In genomic region chr12:67039995-67040860, GRCh38 we compare ENCODE assay signal across 27 cellular contexts.
DNase-seq lines count a peak whose midpoint lies in the region; ATAC-seq and TF ChIP-seq lines count a peak whose summit lies in the region.
"Had no signal": no experiment of that assay in that cellular context is flagged by ENCODE, and none has a peak within 500 bp of the region (broad histone marks: within the 10 kb centered on the region; RNA-seq: fewer than 3 reads in every experiment).

No MANE protein-coding gene starts in this region.

- H3F3A ChIP-seq in MM.1S (ENCODE audit: insufficient read depth, low read length): no peaks in the 10 kb centered on the region

- no peak for DNase-seq in activated naive CD4-positive, alpha-beta T cell treated with anti-CD3 and anti-CD28 coated beads, Interleukin-2, amount 50 U/mL, for 16 hours
- DNase-seq in MM.1S: peak; percentile 41
- no peak for DNase-seq in mesothelial cell of epicardium (ENCODE audit: low spot score in 2 of 2, unreplicated experiment in 2 of 2)
- peak; percentile 31 to 33 for DNase-seq in thyroid gland
- DNase-seq in tibial nerve (ENCODE audit: low spot score in 2 of 2): no peak
- DNase-seq in amygdala (lab: John Stamatoyannopoulos, UW): no peak
- DNase-seq: activated CD4-positive, alpha-beta T cell treated with anti-CD3 and anti-CD28 coated beads, Interleukin-2, amount 10 ng/mL, durations not matched to agents 24 days and 14 days; activated effector memory CD4-positive, alpha-beta T cell treated with anti-CD3 and anti-CD28 coated beads, Interleukin-2, amount 50 U/mL, for 16 hours; activated naive CD8-positive, alpha-beta T cell treated with anti-CD3 and anti-CD28 coated beads, Interleukin-2, amount 10 ng/mL, durations not matched to agents 7 days and 5 days; activated T-cell treated with anti-CD3 and anti-CD28 coated beads, Interleukin-2, amount 50 U/mL, for 24 hours; AML-193; CD4-positive, CD25-positive, alpha-beta regulatory T cell; KG1; left lung; mesenchymal stem cell; NCI-H1417; NCI-H2029; NCI-H345; NCI-H748 treated with DMSO at 0.1 percent for 48 hours; psoas muscle had no signal

- H3K4me3 ChIP-seq in MM.1S (ENCODE audit: low read length): no peak overlapping the region
- H3K4me3 ChIP-seq in thyroid gland (replicated peaks in 1 of 3): no peak overlapping the region
- no peak overlapping the region for H3K4me3 ChIP-seq in tibial nerve
- H3K4me3 ChIP-seq: ascending aorta, cardiac muscle cell, GM12878, left lung, psoas muscle had no signal

- 47 to 51% methylated on average over 8 of the region's 8 CpGs for WGBS in thyroid gland, 2 donors
- WGBS in tibial nerve, 2 donors: 63 to 69% methylated on average over 8 of the region's 8 CpGs

- H3K4me1 ChIP-seq in MM.1S (ENCODE audit: low read length) (peaks cover 4% of the 10 kb centered on the region; the same call in 1 of the 2 replicates), thyroid gland (peaks cover 20 to 21% of the 10 kb centered on the region in 2 donors), tibial nerve (no peaks in the 10 kb centered on the region)
- H3K4me1 ChIP-seq: ascending aorta, left lung, psoas muscle had no signal

- no peaks in the 10 kb centered on the region for H3K9me3 ChIP-seq in MM.1S (replicated peaks; ENCODE audit: insufficient read depth, low read length)
- no peaks in the 10 kb centered on the region for H3K9me3 ChIP-seq in thyroid gland
- no peaks in the 10 kb centered on the region for H3K9me3 ChIP-seq in tibial nerve
- H3K9me3 ChIP-seq: ascending aorta, left lung, psoas muscle had no signal

- peak overlapping the region; percentile 43 for H3K27ac Mint-ChIP-seq in activated naive CD4-positive, alpha-beta T cell treated with anti-CD3 and anti-CD28 coated beads, Interleukin-2, amount 50 U/mL, for 24 hours
- H3K27ac Mint-ChIP-seq in mesothelial cell of epicardium: peak overlapping the region; percentile 78
- H3K27ac Mint-ChIP-seq: activated CD4-positive, alpha-beta T cell treated with anti-CD3 and anti-CD28 coated beads, Interleukin-2, amount 10 ng/mL, durations not matched to agents 24 days and 14 days; activated naive CD8-positive, alpha-beta T cell treated with anti-CD3 and anti-CD28 coated beads, Interleukin-2, amount 10 ng/mL, durations not matched to agents 7 days and 5 days; activated T-cell treated with anti-CD3 and anti-CD28 coated beads, Interleukin-2, amount 50 U/mL, for 24 hours; CD4-positive, CD25-positive, alpha-beta regulatory T cell; stimulated activated memory B cell treated with anti-CD40 and anti-IgM and Interleukin-4, amounts not matched to agents 10 μg/mL and 1 μg/mL and 100 μg/mL, for 72 hours had no signal

- H3K36me3 ChIP-seq in MM.1S (replicated peaks; ENCODE audit: insufficient read depth, low read length): no peaks in the 10 kb centered on the region
- no peaks in the 10 kb centered on the region for H3K36me3 ChIP-seq in thyroid gland
- no peaks in the 10 kb centered on the region for H3K36me3 ChIP-seq in tibial nerve
- H3K36me3 ChIP-seq: ascending aorta, cardiac muscle cell, left lung had no signal

- no peak overlapping the region for H3K27ac ChIP-seq in MM.1S (ENCODE audit: low read length)
- peak overlapping the region; percentile 47 to 84 (median 53) for H3K27ac ChIP-seq in thyroid gland
- no peak overlapping the region for H3K27ac ChIP-seq in tibial nerve
- H3K27ac ChIP-seq: ascending aorta, cardiac muscle cell, HL-60, left lung, psoas muscle had no signal

- H4K20me1 ChIP-seq in MM.1S (ENCODE audit: insufficient read depth, low read length): no peaks in the 10 kb centered on the region

- no peak for TF ChIP-seq EP300 in tibial nerve (IDR thresholded peaks at IDR 0.05)

- ATAC-seq in GM21717 (IDR thresholded peaks at IDR 0.05; ENCODE audit: unreplicated experiment): no peak
- ATAC-seq: GM12878; left lung; psoas muscle; stimulated activated memory B cell treated with anti-CD40 and anti-IgM and Interleukin-4, amounts not matched to agents 10 μg/mL and 1 μg/mL and 100 μg/mL, for 72 hours had no signal

- intact Hi-C loops in thyroid gland (cut with DNase I): no loop called here

- no peak overlapping the region for H2AFZ ChIP-seq in MM.1S (ENCODE audit: low read length)

- no peak overlapping the region for H3K9ac ChIP-seq in MM.1S (ENCODE audit: low read length)

- peaks cover 11% of the 10 kb centered on the region for H3K4me1 Mint-ChIP-seq in activated naive CD4-positive, alpha-beta T cell treated with anti-CD3 and anti-CD28 coated beads, Interleukin-2, amount 50 U/mL, for 24 hours
- peaks cover 72% of the 10 kb centered on the region for H3K4me1 Mint-ChIP-seq in mesothelial cell of epicardium
- H3K4me1 Mint-ChIP-seq: activated CD4-positive, alpha-beta T cell treated with anti-CD3 and anti-CD28 coated beads, Interleukin-2, amount 10 ng/mL, durations not matched to agents 24 days and 14 days; activated naive CD8-positive, alpha-beta T cell treated with anti-CD3 and anti-CD28 coated beads, Interleukin-2, amount 10 ng/mL, durations not matched to agents 7 days and 5 days; CD4-positive, CD25-positive, alpha-beta regulatory T cell; stimulated activated memory B cell treated with anti-CD40 and anti-IgM and Interleukin-4, amounts not matched to agents 10 μg/mL and 1 μg/mL and 100 μg/mL, for 72 hours had no signal

- peaks cover 3% of the 10 kb centered on the region for H3K36me3 Mint-ChIP-seq in activated naive CD4-positive, alpha-beta T cell treated with anti-CD3 and anti-CD28 coated beads, Interleukin-2, amount 50 U/mL, for 24 hours
- H3K36me3 Mint-ChIP-seq in mesothelial cell of epicardium: no peaks in the 10 kb centered on the region
- H3K36me3 Mint-ChIP-seq: activated naive CD8-positive, alpha-beta T cell treated with anti-CD3 and anti-CD28 coated beads, Interleukin-2, amount 10 ng/mL, durations not matched to agents 7 days and 5 days; CD4-positive, CD25-positive, alpha-beta regulatory T cell; stimulated activated memory B cell treated with anti-CD40 and anti-IgM and Interleukin-4, amounts not matched to agents 10 μg/mL and 1 μg/mL and 100 μg/mL, for 72 hours had no signal

- no peaks in the 10 kb centered on the region for H3K79me2 ChIP-seq in MM.1S (ENCODE audit: low read length)

- no peaks in the 10 kb centered on the region for H3K9me2 ChIP-seq in MM.1S (replicated peaks; ENCODE audit: insufficient read depth, low read length)

- H3K27me3 Mint-ChIP-seq in activated naive CD4-positive, alpha-beta T cell treated with anti-CD3 and anti-CD28 coated beads, Interleukin-2, amount 50 U/mL, for 24 hours: no peaks in the 10 kb centered on the region
- H3K27me3 Mint-ChIP-seq in mesothelial cell of epicardium (ENCODE audit: low read depth): no peaks in the 10 kb centered on the region
- H3K27me3 Mint-ChIP-seq: activated CD4-positive, alpha-beta T cell treated with anti-CD3 and anti-CD28 coated beads, Interleukin-2, amount 10 ng/mL, durations not matched to agents 24 days and 14 days had no signal

- TF ChIP-seq CTCF in MM.1S (IDR thresholded peaks at IDR 0.05; ENCODE audit: low read length) (no peak), mesothelial cell of epicardium (IDR thresholded peaks at IDR 0.05; ENCODE audit: unreplicated experiment) (no peak), thyroid gland (IDR thresholded peaks at IDR 0.05) (no peak), tibial nerve (IDR thresholded peaks at IDR 0.05) (no peak)

- H3K27me3 ChIP-seq in MM.1S (replicated peaks; ENCODE audit: insufficient read depth, low read length) (no peaks in the 10 kb centered on the region), thyroid gland (no peaks in the 10 kb centered on the region), tibial nerve (no peaks in the 10 kb centered on the region)
- H3K27me3 ChIP-seq: ascending aorta, cardiac muscle cell, left lung had no signal

- H3K9me3 Mint-ChIP-seq in activated naive CD4-positive, alpha-beta T cell treated with anti-CD3 and anti-CD28 coated beads, Interleukin-2, amount 50 U/mL, for 24 hours: no peaks in the 10 kb centered on the region
- no peaks in the 10 kb centered on the region for H3K9me3 Mint-ChIP-seq in mesothelial cell of epicardium
- H3K9me3 Mint-ChIP-seq: activated CD4-positive, alpha-beta T cell treated with anti-CD3 and anti-CD28 coated beads, Interleukin-2, amount 10 ng/mL, durations not matched to agents 24 days and 14 days; activated naive CD8-positive, alpha-beta T cell treated with anti-CD3 and anti-CD28 coated beads, Interleukin-2, amount 10 ng/mL, durations not matched to agents 7 days and 5 days; activated T-cell treated with anti-CD3 and anti-CD28 coated beads, Interleukin-2, amount 50 U/mL, for 24 hours; CD4-positive, CD25-positive, alpha-beta regulatory T cell; stimulated activated memory B cell treated with anti-CD40 and anti-IgM and Interleukin-4, amounts not matched to agents 10 μg/mL and 1 μg/mL and 100 μg/mL, for 72 hours had no signal

- TF ChIP-seq POLR2A in thyroid gland (IDR thresholded peaks at IDR 0.05) (no peak), tibial nerve (IDR thresholded peaks at IDR 0.05) (no peak)

- no peak overlapping the region for H3K4me3 Mint-ChIP-seq in activated naive CD4-positive, alpha-beta T cell treated with anti-CD3 and anti-CD28 coated beads, Interleukin-2, amount 50 U/mL, for 24 hours
- H3K4me3 Mint-ChIP-seq in mesothelial cell of epicardium: no peak overlapping the region
- H3K4me3 Mint-ChIP-seq: activated CD4-positive, alpha-beta T cell treated with anti-CD3 and anti-CD28 coated beads, Interleukin-2, amount 10 ng/mL, durations not matched to agents 24 days and 14 days; activated naive CD8-positive, alpha-beta T cell treated with anti-CD3 and anti-CD28 coated beads, Interleukin-2, amount 10 ng/mL, durations not matched to agents 7 days and 5 days; activated T-cell treated with anti-CD3 and anti-CD28 coated beads, Interleukin-2, amount 50 U/mL, for 24 hours; CD4-positive, CD25-positive, alpha-beta regulatory T cell; stimulated activated memory B cell treated with anti-CD40 and anti-IgM and Interleukin-4, amounts not matched to agents 10 μg/mL and 1 μg/mL and 100 μg/mL, for 72 hours had no signal

- H3K4me2 ChIP-seq in MM.1S (ENCODE audit: low read depth, low read length): no peak overlapping the region

Comparison
In these comparisons a context has a peak if more than half of its experiments do, and no peak if none do; other contexts are left out.
1. DNase-seq: peak in MM.1S (single experiment) and thyroid gland (2 of 2); none in activated naive CD4-positive, alpha-beta T cell treated with anti-CD3 and anti-CD28 coated beads, Interleukin-2, amount 50 U/mL, for 16 hours (single experiment), mesothelial cell of epicardium (0 of 2), tibial nerve (0 of 2) and amygdala (0 of 56).
2. H3K27ac ChIP-seq: peak in thyroid gland (3 of 3); none in MM.1S (single experiment) and tibial nerve (0 of 4).